ENCODE assay signal across 1 cellular context in the genomic region with DNA sequence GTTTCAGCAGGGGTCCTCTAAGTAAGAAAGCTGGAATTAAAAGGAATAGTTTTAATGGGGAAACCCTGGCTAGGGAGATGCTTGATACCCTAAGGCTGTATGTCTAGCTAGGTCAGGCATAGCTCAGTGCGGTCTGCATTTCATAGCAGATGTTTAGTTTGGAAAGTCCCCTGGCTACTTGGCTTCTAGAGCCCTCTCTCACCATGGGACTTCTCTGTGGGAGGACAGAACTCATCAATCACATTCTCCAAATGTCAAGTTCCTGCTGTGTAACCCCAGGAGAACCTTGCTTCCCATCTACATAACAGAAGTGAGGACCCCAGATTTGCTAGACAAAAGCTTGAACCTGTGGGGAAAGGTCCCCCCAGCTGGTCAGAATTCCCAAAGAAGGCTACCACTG.
TF ChIP-seq lines count a peak whose summit lies in the region.

No MANE protein-coding gene starts in this region.

TF ChIP-seq in K562, 482 proteins besides CTCF, POLR2A, EP300 and RAD21 (continued from another document):
- TF ChIP-seq PBX2 (CRISPR knock-in tag; IDR thresholded peaks at IDR 0.05; ENCODE audit: low read depth): no peak
- peak; percentile 68 for TF ChIP-seq PBX2 (tag; conservative IDR thresholded peaks at IDR 0.05; ENCODE audit: low read depth)
- TF ChIP-seq RBFOX2 (IDR thresholded peaks at IDR 0.05; ENCODE audit: low read depth, low read length): no peak
- TF ChIP-seq MAZ (CRISPR knock-in tag; conservative IDR thresholded peaks at IDR 0.05 in 1 of 2, IDR thresholded peaks at IDR 0.05 in 1 of 2): no peak
- peak; percentile 31; the same call in 1 of the 2 replicates for TF ChIP-seq PKNOX1 (IDR thresholded peaks at IDR 0.05)
- TF ChIP-seq ELF4 (CRISPR knock-in tag; IDR thresholded peaks at IDR 0.05): no peak
TF ChIP-seq in K562: peak in this region for 3.
